ENCODE assay signal across 29 cellular contexts in genomic region chr2:2875296-2875695, GRCh38.
"Had no signal": no experiment of that assay in that cellular context is flagged by ENCODE, and none has a peak within 500 bp of the region (broad histone marks: within the 10 kb centered on the region; RNA-seq: fewer than 3 reads in every experiment).

No MANE protein-coding gene starts in this region.

- ATAC-seq: activated T-cell treated with anti-CD3 and anti-CD28 coated beads, Interleukin-2, amount 50 U/mL, for 4 hours; activated T-helper 17 cell treated with anti-CD3 and anti-CD28 coated beads, Interleukin-2, amount 50 U/mL, for 72 hours; foreskin keratinocyte; gastrocnemius medialis; WTC11 had no signal

- FAIRE-seq: astrocyte, bronchial epithelial cell, TTC549 had no signal

- DNase-seq: activated CD4-positive, alpha-beta memory T cell treated with anti-CD3 and anti-CD28 coated beads, Interleukin-2, amount 10 ng/mL, durations not matched to agents 7 days and 5 days; activated CD4-positive, alpha-beta T cell treated with anti-CD3 and anti-CD28 coated beads for 1 hour; activated CD4-positive, alpha-beta T cell treated with anti-CD3 and anti-CD28 coated beads for 4 hours; activated CD4-positive, alpha-beta T cell treated with anti-CD3 and anti-CD28 coated beads, Interleukin-2, amount 10 ng/mL, durations not matched to agents 7 days and 5 days; activated CD4-positive, alpha-beta T cell treated with anti-CD3 and anti-CD28 coated beads, Interleukin-2, amount 50 U/mL, for 4 hours; activated effector memory CD4-positive, alpha-beta T cell treated with Interleukin-2 at 50 U/mL for 16 hours; activated gamma-delta T cell treated with Interleukin-2 at 50 U/mL for 16 hours; activated naive CD4-positive, alpha-beta T cell treated with anti-CD3 and anti-CD28 coated beads, Interleukin-2, amount 50 U/mL, for 16 hours; activated naive CD4-positive, alpha-beta T cell treated with Interleukin-2 at 50 U/mL for 16 hours; activated T-cell treated with anti-CD3 and anti-CD28 coated beads, Interleukin-2, amount 50 U/mL, for 4 hours; amniotic stem cell; anterior cingulate cortex; brain microvascular endothelial cell; cortex of kidney; dermis blood vessel endothelial cell; effector CD8-positive, alpha-beta T cell; foreskin keratinocyte; gastrocnemius medialis; glutamatergic neuron; T-helper 2 cell had no signal

- H3K27ac Mint-ChIP-seq: activated CD4-positive, alpha-beta memory T cell treated with anti-CD3 and anti-CD28 coated beads, Interleukin-2, amount 10 ng/mL, durations not matched to agents 7 days and 5 days; activated CD4-positive, alpha-beta T cell treated with anti-CD3 and anti-CD28 coated beads, Interleukin-2, amount 10 ng/mL, durations not matched to agents 7 days and 5 days; activated naive CD8-positive, alpha-beta T cell; activated T-helper 17 cell treated with anti-CD3 and anti-CD28 coated beads, Interleukin-2, amount 50 U/mL, for 72 hours; WTC11 had no signal

- H3K9me3 Mint-ChIP-seq: activated CD4-positive, alpha-beta memory T cell treated with anti-CD3 and anti-CD28 coated beads, Interleukin-2, amount 10 ng/mL, durations not matched to agents 7 days and 5 days; activated CD4-positive, alpha-beta T cell treated with anti-CD3 and anti-CD28 coated beads, Interleukin-2, amount 10 ng/mL, durations not matched to agents 7 days and 5 days; activated T-cell treated with anti-CD3 and anti-CD28 coated beads, Interleukin-2, amount 50 U/mL, for 4 hours; activated T-helper 17 cell treated with anti-CD3 and anti-CD28 coated beads, Interleukin-2, amount 50 U/mL, for 72 hours; central memory CD8-positive, alpha-beta T cell had no signal

- H3K4me3 ChIP-seq: esophagus muscularis mucosa, gastrocnemius medialis had no signal

- H3K36me3 Mint-ChIP-seq: activated naive CD8-positive, alpha-beta T cell had no signal

- H3K27me3 Mint-ChIP-seq: activated CD4-positive, alpha-beta memory T cell treated with anti-CD3 and anti-CD28 coated beads, Interleukin-2, amount 10 ng/mL, durations not matched to agents 7 days and 5 days; activated CD4-positive, alpha-beta T cell treated with anti-CD3 and anti-CD28 coated beads, Interleukin-2, amount 10 ng/mL, durations not matched to agents 7 days and 5 days; activated naive CD8-positive, alpha-beta T cell; activated T-helper 17 cell treated with anti-CD3 and anti-CD28 coated beads, Interleukin-2, amount 50 U/mL, for 72 hours; central memory CD8-positive, alpha-beta T cell had no signal

- H3K4me3 Mint-ChIP-seq: activated CD4-positive, alpha-beta memory T cell treated with anti-CD3 and anti-CD28 coated beads, Interleukin-2, amount 10 ng/mL, durations not matched to agents 7 days and 5 days; activated CD4-positive, alpha-beta T cell treated with anti-CD3 and anti-CD28 coated beads, Interleukin-2, amount 10 ng/mL, durations not matched to agents 7 days and 5 days; activated naive CD8-positive, alpha-beta T cell; activated T-cell treated with anti-CD3 and anti-CD28 coated beads, Interleukin-2, amount 50 U/mL, for 4 hours; activated T-helper 17 cell treated with anti-CD3 and anti-CD28 coated beads, Interleukin-2, amount 50 U/mL, for 72 hours; central memory CD8-positive, alpha-beta T cell; WTC11 had no signal

- H3K27ac ChIP-seq: brain microvascular endothelial cell, esophagus muscularis mucosa, foreskin keratinocyte, gastrocnemius medialis, VCaP had no signal

- H3K27me3 ChIP-seq: brain microvascular endothelial cell, esophagus muscularis mucosa, foreskin keratinocyte, gastrocnemius medialis had no signal

- H3K4me1 ChIP-seq: esophagus muscularis mucosa, foreskin keratinocyte, gastrocnemius medialis had no signal

- H3K4me1 Mint-ChIP-seq: activated CD4-positive, alpha-beta memory T cell treated with anti-CD3 and anti-CD28 coated beads, Interleukin-2, amount 10 ng/mL, durations not matched to agents 7 days and 5 days; activated CD4-positive, alpha-beta T cell treated with anti-CD3 and anti-CD28 coated beads, Interleukin-2, amount 10 ng/mL, durations not matched to agents 7 days and 5 days; activated T-helper 17 cell treated with anti-CD3 and anti-CD28 coated beads, Interleukin-2, amount 50 U/mL, for 72 hours; central memory CD8-positive, alpha-beta T cell; WTC11 had no signal

- H3K36me3 ChIP-seq: brain microvascular endothelial cell, esophagus muscularis mucosa, gastrocnemius medialis had no signal

- H3K9me3 ChIP-seq: gastrocnemius medialis had no signal
